ENCODE assay signal across 29 cellular contexts in the genomic region with DNA sequence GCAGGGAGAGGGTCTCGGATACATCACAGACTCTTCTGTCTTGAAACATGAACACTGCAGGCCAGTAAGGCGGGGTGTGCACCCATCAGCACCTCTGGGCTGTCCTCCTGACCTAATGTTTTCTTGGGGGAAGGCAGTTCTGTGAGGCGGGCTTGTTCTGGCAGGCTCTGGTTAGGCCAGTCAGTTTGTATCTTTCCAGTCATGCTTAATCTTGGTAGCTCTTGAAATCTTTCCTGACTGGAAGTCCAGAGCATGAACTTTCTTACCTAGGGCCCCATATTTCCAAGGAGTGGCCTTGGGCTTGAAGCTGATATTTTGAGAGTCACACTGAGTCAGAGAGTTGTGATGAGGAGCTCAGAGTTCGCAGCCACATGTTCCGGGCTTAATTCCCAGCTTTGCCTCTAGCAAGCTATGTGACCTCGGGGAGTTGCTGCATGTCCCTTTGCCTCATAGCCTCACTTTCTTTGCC. TPM values are rescaled to one million over a fixed set of nuclear protein-coding genes. Genes with fewer than 3 reads are reported as not detected.
DNase-seq lines count a peak whose midpoint lies in the region; ATAC-seq, FAIRE-seq and TF ChIP-seq lines count a peak whose summit lies in the region.
"Had no signal": no experiment of that assay in that cellular context is flagged by ENCODE, and none has a peak within 500 bp of the region (broad histone marks: within the 10 kb centered on the region; RNA-seq: fewer than 3 reads in every experiment).

No MANE protein-coding gene starts in this region.

- no peaks in the 10 kb centered on the region for H3K9me3 Mint-ChIP-seq in natural killer cell
- H3K9me3 Mint-ChIP-seq: activated CD4-positive, alpha-beta memory T cell treated with anti-CD3 and anti-CD28 coated beads for 36 hours; activated naive CD4-positive, alpha-beta T cell treated with anti-CD3 and anti-CD28 coated beads for 36 hours; effector memory CD8-positive, alpha-beta T cell; memory B cell had no signal

- no peak for FAIRE-seq in A549 (lab: Jason Lieb, UNC)
- FAIRE-seq: kidney had no signal

- H3K4me1 ChIP-seq in A549, result peaks cover 35% of the 10 kb centered on the region

- CTCF ChIA-PET in A549 (lab: Yijun Ruan, JAX), result interaction anchor here (0.6 to 2.8 kb wide), 6 partner anchors 8 to 249 kb away, joined by 3 to 12 read pairs (median 7); no protein-coding TSS in a partner anchor

- H3K4me2 ChIP-seq in A549, result no peak overlapping the region

- intact Hi-C loops in natural killer cell (cut with micrococcal nuclease), result no loop called here

- in situ Hi-C loops in brain microvascular endothelial cell (cut with HindIII; ENCODE audit: low pct_ligation_motif_present, low sequenced_read_pairs), result loop anchor here (25.0 kb wide), 1 partner anchor 463 kb away; no protein-coding TSS in a partner anchor

- no peaks in the 10 kb centered on the region for H3K36me3 Mint-ChIP-seq in natural killer cell
- H3K36me3 Mint-ChIP-seq: activated CD4-positive, alpha-beta memory T cell treated with anti-CD3 and anti-CD28 coated beads for 36 hours; memory B cell; naive B cell; stimulated activated effector memory CD8-positive, alpha-beta T cell treated with anti-CD3 and anti-CD28 coated beads, Interleukin-12 subunit alpha, Interleukin-12 subunit beta, amount 100 ng/mL, for 72 hours had no signal

- no peak overlapping the region for H3K4me3 ChIP-seq in A549
- H3K4me3 ChIP-seq in cardiac fibroblast (replicated peaks in 1 of 2; ENCODE audit: low read depth in 2 of 2, low read length in 2 of 2), result no peak overlapping the region
- no peak overlapping the region for H3K4me3 ChIP-seq in brain microvascular endothelial cell (ENCODE audit: low read depth, low read length)
- H3K4me3 ChIP-seq: BLaER1 treated with 17β-estradiol and CSF1 and Interleukin-3, amounts not matched to agents 10 nM and 100 nM; thoracic aorta had no signal

- DNase-seq in A549 (ENCODE audit: low read depth in 1 of 2, low spot score in 1 of 2) (no peak), M059J (ENCODE audit: low read depth) (peak; percentile 77), cardiac fibroblast (ENCODE audit: low read depth in 2 of 2) (peak; percentile 37 to 51), foreskin melanocyte (peak; percentile 10), globus pallidus (ENCODE audit: low spot score) (no peak), brain microvascular endothelial cell (no peak), natural killer cell (no peak)
- DNase-seq in activated CD4-positive, alpha-beta T cell treated with anti-CD3 and anti-CD28 coated beads, Interleukin-2, amount 50 U/mL, for 48 hours, result no peak
- DNase-seq: activated CD4-positive, alpha-beta memory T cell treated with anti-CD3 and anti-CD28 coated beads for 36 hours; activated naive CD4-positive, alpha-beta T cell treated with anti-CD3 and anti-CD28 coated beads for 36 hours; activated T-cell treated with anti-CD3 and anti-CD28 coated beads, Interleukin-2, amount 50 U/mL, for 1 hour; anterior cingulate cortex; effector memory CD8-positive, alpha-beta T cell; hippocampal formation; kidney; naive B cell; NCI-H1417; NCI-H2171 treated with DMSO at 0.1 percent for 48 hours; NCI-H69; T-helper 2 cell had no signal

- H3K27ac ChIP-seq in A549, result peak overlapping the region; percentile 44 to 67; a peak in 4 of 6 replicates
- no peak overlapping the region for H3K27ac ChIP-seq in brain microvascular endothelial cell
- H3K27ac ChIP-seq: BLaER1 treated with 17β-estradiol and CSF1 and Interleukin-3, amounts not matched to agents 10 nM and 100 nM; thoracic aorta had no signal

- H3K9me3 ChIP-seq in A549, result no peaks in the 10 kb centered on the region
- H3K9me3 ChIP-seq: BLaER1 treated with 17β-estradiol and CSF1 and Interleukin-3, amounts not matched to agents 10 nM and 100 nM; thoracic aorta had no signal

- TF ChIP-seq RAD21 in A549 (conservative IDR thresholded peaks at IDR 0.05 in 1 of 2, IDR thresholded peaks at IDR 0.05 in 1 of 2), result no peak

- no peak overlapping the region for H3K4me3 Mint-ChIP-seq in natural killer cell
- H3K4me3 Mint-ChIP-seq: activated CD4-positive, alpha-beta memory T cell treated with anti-CD3 and anti-CD28 coated beads for 36 hours; activated naive CD4-positive, alpha-beta T cell treated with anti-CD3 and anti-CD28 coated beads for 36 hours; effector memory CD8-positive, alpha-beta T cell; memory B cell; naive B cell; stimulated activated effector memory CD8-positive, alpha-beta T cell treated with anti-CD3 and anti-CD28 coated beads, Interleukin-12 subunit alpha, Interleukin-12 subunit beta, amount 100 ng/mL, for 72 hours had no signal

- no peaks in the 10 kb centered on the region for H3K36me3 ChIP-seq in brain microvascular endothelial cell (replicated peaks)
- H3K36me3 ChIP-seq: BLaER1 treated with 17β-estradiol and CSF1 and Interleukin-3, amounts not matched to agents 10 nM and 100 nM; thoracic aorta had no signal

- POLR2A ChIA-PET in A549 (lab: Yijun Ruan, JAX), result no interaction called here

- TF ChIP-seq CTCF in A549 (IDR thresholded peaks at IDR 0.05) (no peak), cardiac fibroblast (IDR thresholded peaks at IDR 0.05; ENCODE audit: low read depth, low read length) (no peak), brain microvascular endothelial cell (IDR thresholded peaks at IDR 0.05; ENCODE audit: low read depth, low read length, missing control alignments) (no peak), natural killer cell (IDR thresholded peaks at IDR 0.05) (no peak)

- H3K4me1 Mint-ChIP-seq in natural killer cell, result no peaks in the 10 kb centered on the region
- H3K4me1 Mint-ChIP-seq: memory B cell; naive B cell; stimulated activated effector memory CD8-positive, alpha-beta T cell treated with anti-CD3 and anti-CD28 coated beads, Interleukin-12 subunit alpha, Interleukin-12 subunit beta, amount 100 ng/mL, for 72 hours had no signal

- no peaks in the 10 kb centered on the region for H3K27me3 Mint-ChIP-seq in natural killer cell (ENCODE audit: low read depth in 2 of 2)
- H3K27me3 Mint-ChIP-seq: activated CD4-positive, alpha-beta memory T cell treated with anti-CD3 and anti-CD28 coated beads for 36 hours; naive B cell had no signal

- no peaks in the 10 kb centered on the region for H3K27me3 ChIP-seq in brain microvascular endothelial cell (replicated peaks)
- H3K27me3 ChIP-seq: BLaER1 treated with 17β-estradiol and CSF1 and Interleukin-3, amounts not matched to agents 10 nM and 100 nM had no signal

- ATAC-seq in A549 (no peak), natural killer cell (no peak)
- ATAC-seq: effector memory CD8-positive, alpha-beta T cell; sciatic nerve; stimulated activated effector memory CD8-positive, alpha-beta T cell treated with anti-CD3 and anti-CD28 coated beads, Interleukin-12 subunit alpha, Interleukin-12 subunit beta, amount 100 ng/mL, for 72 hours had no signal

- H3K27ac Mint-ChIP-seq in natural killer cell, result no peak overlapping the region
- H3K27ac Mint-ChIP-seq: activated CD4-positive, alpha-beta memory T cell treated with anti-CD3 and anti-CD28 coated beads for 36 hours; activated naive CD4-positive, alpha-beta T cell treated with anti-CD3 and anti-CD28 coated beads for 36 hours; effector memory CD8-positive, alpha-beta T cell; memory B cell; stimulated activated effector memory CD8-positive, alpha-beta T cell treated with anti-CD3 and anti-CD28 coated beads, Interleukin-12 subunit alpha, Interleukin-12 subunit beta, amount 100 ng/mL, for 72 hours had no signal

- no peak for TF ChIP-seq EP300 in A549 (IDR thresholded peaks at IDR 0.05)

- WGBS in A549 (ENCODE audit: missing lambda C conversion rate), result 83% methylated on average over 6 of the region's 6 CpGs

- no peak for TF ChIP-seq POLR2A in A549 (IDR thresholded peaks at IDR 0.05; ENCODE audit: low read length)

TF ChIP-seq in A549, 52 proteins besides CTCF, POLR2A, EP300 and RAD21:
- TF ChIP-seq KDM5A (IDR thresholded peaks at IDR 0.05) (no peak), RFX5 (IDR thresholded peaks at IDR 0.05) (no peak), EHF (CRISPR knock-in tag; IDR thresholded peaks at IDR 0.05) (no peak), HOXB5 (CRISPR knock-in tag; IDR thresholded peaks at IDR 0.05) (no peak), NFE2L2 (conservative IDR thresholded peaks at IDR 0.05; ENCODE audit: low read length) (no peak), TFCP2L1 (CRISPR knock-in tag; IDR thresholded peaks at IDR 0.05) (no peak), ZFP36 (IDR thresholded peaks at IDR 0.05; ENCODE audit: borderline replicate concordance, partially characterized antibody) (no peak), HOXB13 (CRISPR knock-in tag; IDR thresholded peaks at IDR 0.05; ENCODE audit: low read depth) (no peak)

RNA-seq across cellular contexts. Expression of gene RASSF6, which starts 54.2 kb away (rescaled TPM):
- polyA plus RNA-seq in A549 (2011; rRNA removed) (4.4 and 5.9 TPM in 2 replicates), A549 (2017; fragmentation: RNase III; extraction: RNeasy Plus Mini Kit Qiagen cat#74134 plus additional on column Dnase treatment) (1.6 to 1.8 TPM (median 1.8 TPM) in 3 replicates)
- 0.33 and 0.43 TPM in 2 replicates for polyA plus RNA-seq in A549 (2012; cell fraction: cytosol; rRNA removed)
- polyA plus RNA-seq in A549 (2012; cell fraction: nucleus; rRNA removed), result 0.28 and 0.32 TPM in 2 replicates
- polyA minus RNA-seq in A549 (2011; rRNA and poly(A)+ RNA removed), result 3.3 and 4.0 TPM in 2 replicates
- 0.02 TPM in 1 of 2 replicates, not detected in the other for total RNA-seq in M059J (2014; rRNA removed; shearing (Covaris generic))
- under 1 TPM in 1 of 3 donors, not detected in 2; 0.08 TPM for total RNA-seq in natural killer cell
- total RNA-seq: activated CD4-positive, alpha-beta memory T cell treated with anti-CD3 and anti-CD28 coated beads for 36 hours; activated naive CD4-positive, alpha-beta T cell treated with anti-CD3 and anti-CD28 coated beads for 36 hours; fibroblast of villous mesenchyme; G401; osteocyte; sciatic nerve; SK-MEL-5 had no signal

Comparison
In these comparisons a context has a peak if more than half of its experiments do, and no peak if none do; other contexts are left out.
1. DNase-seq: peak in M059J (single experiment), cardiac fibroblast (2 of 2) and foreskin melanocyte (single experiment); none in A549 (0 of 2), activated CD4-positive, alpha-beta T cell treated with anti-CD3 and anti-CD28 coated beads, Interleukin-2, amount 50 U/mL, for 48 hours (0 of 2), globus pallidus (single experiment), brain microvascular endothelial cell (single experiment) and natural killer cell (single experiment).